In genomic region chr5:141399555-141400258, GRCh38 we compare ENCODE assay signal across 27 cellular contexts. TPM values are rescaled to one million over a fixed set of nuclear protein-coding genes. Genes with fewer than 3 reads are reported as not detected.
A peak's percentile ranks its signal among the peaks of the same experiment; 100 is the strongest.
DNase-seq lines count a peak whose midpoint lies in the region; ATAC-seq lines count a peak whose summit lies in the region.
"Had no signal": no experiment of that assay in that cellular context is flagged by ENCODE, and none has a peak within 500 bp of the region (broad histone marks: within the 10 kb centered on the region; RNA-seq: fewer than 3 reads in every experiment).

No MANE protein-coding gene starts in this region.

- H3K4me3 ChIP-seq in muscle layer of colon (ENCODE audit: low read depth in 1 of 2, low read length in 2 of 2): peak overlapping the region; percentile 11 to 22
- H3K4me3 ChIP-seq: dorsolateral prefrontal cortex, MG63, thyroid gland had no signal

- H3K4me3 Mint-ChIP-seq in activated naive CD4-positive, alpha-beta T cell treated with anti-CD3 and anti-CD28 coated beads, Interleukin-2, amount 50 U/mL, for 24 hours: peak overlapping the region; percentile 57
- H3K4me3 Mint-ChIP-seq in IgD-negative memory B cell: peak overlapping the region in 3 of 4 donors; percentile 2 to 75 (median 38)
- H3K4me3 Mint-ChIP-seq in stimulated activated memory B cell treated with anti-CD40 and anti-IgM and Interleukin-4, amounts not matched to agents 10 μg/mL and 1 μg/mL and 100 μg/mL, for 72 hours: peak overlapping the region; percentile 32
- H3K4me3 Mint-ChIP-seq: activated CD4-positive, alpha-beta memory T cell treated with anti-CD3 and anti-CD28 coated beads, Interleukin-2, amount 10 ng/mL, durations not matched to agents 7 days and 5 days; nephron had no signal

- H3K27me3 ChIP-seq in muscle layer of colon (ENCODE audit: control insufficient read depth in 1 of 2, insufficient read depth in 2 of 2, low read length in 2 of 2): no peaks in the 10 kb centered on the region
- H3K27me3 ChIP-seq: MG63, thyroid gland had no signal

- H3K36me3 ChIP-seq in muscle layer of colon (ENCODE audit: insufficient read depth, low read length): no peaks in the 10 kb centered on the region
- H3K36me3 ChIP-seq: MG63, thyroid gland had no signal

- no peak for DNase-seq in activated naive CD4-positive, alpha-beta T cell treated with anti-CD3 and anti-CD28 coated beads, Interleukin-2, amount 50 U/mL, for 72 hours (ENCODE audit: low spot score in 2 of 2)
- DNase-seq in DMS153 treated with DMSO at 0.1 percent for 48 hours (lab: John Stamatoyannopoulos, UW; ENCODE audit: unreplicated experiment) (no peak), AG20443 (ENCODE audit: low spot score) (no peak), NCI-H510A treated with DMSO at 0.1 percent for 48 hours (lab: John Stamatoyannopoulos, UW) (no peak)
- DNase-seq: activated CD4-positive, alpha-beta memory T cell treated with anti-CD3 and anti-CD28 coated beads, Interleukin-2, amount 10 ng/mL, durations not matched to agents 7 days and 5 days; activated CD4-positive, alpha-beta T cell treated with anti-CD3 and anti-CD28 coated beads for 1 hour; dorsolateral prefrontal cortex; GF-D8; KG1; left ventricle myocardium superior; MG63; midbrain; NCI-H1417; NCI-H2081; NCI-H226; NCI-H774; stimulated activated CD4-positive, alpha-beta T cell treated with anti-CD3 and anti-CD28 coated beads, Interleukin-4, amount 100 ng/mL, for 4 hours; stimulated activated naive CD4-positive, alpha-beta T cell treated with Interleukin-2 at 50 U/mL for 16 hours; T-helper 1 cell; thyroid gland had no signal

- peaks cover 70% of the 10 kb centered on the region for H3K9me3 ChIP-seq in muscle layer of colon (ENCODE audit: low read length)
- H3K9me3 ChIP-seq: thyroid gland had no signal

- H3K27me3 Mint-ChIP-seq in activated naive CD4-positive, alpha-beta T cell treated with anti-CD3 and anti-CD28 coated beads, Interleukin-2, amount 50 U/mL, for 24 hours: peaks cover 52% of the 10 kb centered on the region
- peaks cover 46% of the 10 kb centered on the region for H3K27me3 Mint-ChIP-seq in IgD-negative memory B cell
- peaks cover 80% of the 10 kb centered on the region for H3K27me3 Mint-ChIP-seq in stimulated activated memory B cell treated with anti-CD40 and anti-IgM and Interleukin-4, amounts not matched to agents 10 μg/mL and 1 μg/mL and 100 μg/mL, for 72 hours

- no peaks in the 10 kb centered on the region for H3K4me1 Mint-ChIP-seq in activated naive CD4-positive, alpha-beta T cell treated with anti-CD3 and anti-CD28 coated beads, Interleukin-2, amount 50 U/mL, for 24 hours
- H3K4me1 Mint-ChIP-seq in IgD-negative memory B cell: peaks cover 0 to 3% (median 3%) of the 10 kb centered on the region in 3 donors
- no peaks in the 10 kb centered on the region for H3K4me1 Mint-ChIP-seq in stimulated activated memory B cell treated with anti-CD40 and anti-IgM and Interleukin-4, amounts not matched to agents 10 μg/mL and 1 μg/mL and 100 μg/mL, for 72 hours
- H3K4me1 Mint-ChIP-seq: activated CD4-positive, alpha-beta memory T cell treated with anti-CD3 and anti-CD28 coated beads, Interleukin-2, amount 10 ng/mL, durations not matched to agents 7 days and 5 days; nephron had no signal

- H3K9ac ChIP-seq in muscle layer of colon (ENCODE audit: low read length): no peak overlapping the region

- ATAC-seq in activated naive CD4-positive, alpha-beta T cell treated with anti-CD3 and anti-CD28 coated beads, Interleukin-2, amount 50 U/mL, for 72 hours: no peak
- ATAC-seq in stimulated activated memory B cell treated with anti-CD40 and anti-IgM and Interleukin-4, amounts not matched to agents 10 μg/mL and 1 μg/mL and 100 μg/mL, for 72 hours: no peak
- ATAC-seq: left ventricle myocardium superior, sciatic nerve had no signal

- peaks cover 16% of the 10 kb centered on the region for H3K36me3 Mint-ChIP-seq in activated naive CD4-positive, alpha-beta T cell treated with anti-CD3 and anti-CD28 coated beads, Interleukin-2, amount 50 U/mL, for 24 hours
- peaks cover 38 to 49% of the 10 kb centered on the region in 2 donors for H3K36me3 Mint-ChIP-seq in activated naive CD4-positive, alpha-beta T cell treated with anti-CD3 and anti-CD28 coated beads, Interleukin-2, amount 50 U/mL, for 72 hours
- peaks cover 4% of the 10 kb centered on the region for H3K36me3 Mint-ChIP-seq in IgD-negative memory B cell
- H3K36me3 Mint-ChIP-seq in stimulated activated memory B cell treated with anti-CD40 and anti-IgM and Interleukin-4, amounts not matched to agents 10 μg/mL and 1 μg/mL and 100 μg/mL, for 72 hours: peaks cover 6% of the 10 kb centered on the region

- H3K4me1 ChIP-seq in muscle layer of colon (ENCODE audit: insufficient read depth, low read length): no peaks in the 10 kb centered on the region

- peak overlapping the region; percentile 86 for H3K27ac Mint-ChIP-seq in activated naive CD4-positive, alpha-beta T cell treated with anti-CD3 and anti-CD28 coated beads, Interleukin-2, amount 50 U/mL, for 24 hours
- peak overlapping the region in 1 of 2 donors; percentile 47 for H3K27ac Mint-ChIP-seq in activated naive CD4-positive, alpha-beta T cell treated with anti-CD3 and anti-CD28 coated beads, Interleukin-2, amount 50 U/mL, for 72 hours
- H3K27ac Mint-ChIP-seq in IgD-negative memory B cell: peak overlapping the region in 2 of 3 donors; percentile 51 to 87
- H3K27ac Mint-ChIP-seq in stimulated activated memory B cell treated with anti-CD40 and anti-IgM and Interleukin-4, amounts not matched to agents 10 μg/mL and 1 μg/mL and 100 μg/mL, for 72 hours: no peak overlapping the region
- H3K27ac Mint-ChIP-seq: activated CD4-positive, alpha-beta memory T cell treated with anti-CD3 and anti-CD28 coated beads, Interleukin-2, amount 10 ng/mL, durations not matched to agents 7 days and 5 days; activated T-helper 2 cell treated with anti-CD3 and anti-CD28 coated beads, Interferon-gamma antibody, Interleukin-2, Interleukin-4, amounts not matched to agents 10 μg/mL and 5 μg/mL and 100 μg/mL, durations not matched to agents 14 hours and 24 hours and 36 hours; nephron had no signal

- no peak overlapping the region for H3K27ac ChIP-seq in muscle layer of colon (ENCODE audit: low read depth, low read length)
- H3K27ac ChIP-seq: dorsolateral prefrontal cortex, thyroid gland had no signal

- peaks cover 11% of the 10 kb centered on the region for H3K9me3 Mint-ChIP-seq in activated naive CD4-positive, alpha-beta T cell treated with anti-CD3 and anti-CD28 coated beads, Interleukin-2, amount 50 U/mL, for 24 hours
- H3K9me3 Mint-ChIP-seq in activated naive CD4-positive, alpha-beta T cell treated with anti-CD3 and anti-CD28 coated beads, Interleukin-2, amount 50 U/mL, for 72 hours: peaks cover 8 to 10% of the 10 kb centered on the region in 2 donors
- peaks cover 4 to 40% (median 21%) of the 10 kb centered on the region in 3 donors for H3K9me3 Mint-ChIP-seq in IgD-negative memory B cell
- peaks cover 3% of the 10 kb centered on the region for H3K9me3 Mint-ChIP-seq in stimulated activated memory B cell treated with anti-CD40 and anti-IgM and Interleukin-4, amounts not matched to agents 10 μg/mL and 1 μg/mL and 100 μg/mL, for 72 hours

RNA-seq across cellular contexts. Expression of gene PCDHGB5, which starts 2.0 kb away (rescaled TPM):
- total RNA-seq in activated naive CD4-positive, alpha-beta T cell treated with anti-CD3 and anti-CD28 coated beads, Interleukin-2, amount 50 U/mL, for 72 hours: under 1 TPM in 1 of 2 donors, not detected in 1; 0.12 TPM
- polyA plus RNA-seq in IgD-negative memory B cell: 1.9 TPM
- total RNA-seq: activated CD4-positive, alpha-beta memory T cell treated with anti-CD3 and anti-CD28 coated beads, Interleukin-2, amount 10 ng/mL, durations not matched to agents 7 days and 5 days had no signal

RNA-seq across cellular contexts. Expression of gene PCDHGA9, which starts 2.9 kb away (rescaled TPM):
- under 1 TPM in 1 of 2 donors, not detected in 1; 0.23 TPM for total RNA-seq in activated naive CD4-positive, alpha-beta T cell treated with anti-CD3 and anti-CD28 coated beads, Interleukin-2, amount 50 U/mL, for 72 hours
- polyA plus RNA-seq in IgD-negative memory B cell: 0.29 TPM
- total RNA-seq: activated CD4-positive, alpha-beta memory T cell treated with anti-CD3 and anti-CD28 coated beads, Interleukin-2, amount 10 ng/mL, durations not matched to agents 7 days and 5 days had no signal

RNA-seq across cellular contexts. Expression of gene PCDHGA8, which starts 7.3 kb away (rescaled TPM):
- not detected for total RNA-seq in activated naive CD4-positive, alpha-beta T cell treated with anti-CD3 and anti-CD28 coated beads, Interleukin-2, amount 50 U/mL, for 72 hours
- not detected for polyA plus RNA-seq in IgD-negative memory B cell
- total RNA-seq: activated CD4-positive, alpha-beta memory T cell treated with anti-CD3 and anti-CD28 coated beads, Interleukin-2, amount 10 ng/mL, durations not matched to agents 7 days and 5 days had no signal

RNA-seq across cellular contexts. Expression of gene PCDHGB6, which starts 8.1 kb away (rescaled TPM):
- under 1 TPM in 1 of 2 donors, not detected in 1; 0.08 TPM for total RNA-seq in activated naive CD4-positive, alpha-beta T cell treated with anti-CD3 and anti-CD28 coated beads, Interleukin-2, amount 50 U/mL, for 72 hours
- 0.39 TPM for polyA plus RNA-seq in IgD-negative memory B cell
- total RNA-seq: activated CD4-positive, alpha-beta memory T cell treated with anti-CD3 and anti-CD28 coated beads, Interleukin-2, amount 10 ng/mL, durations not matched to agents 7 days and 5 days had no signal

RNA-seq across cellular contexts. Expression of gene PCDHGB4, which starts 12.2 kb away (rescaled TPM):
- total RNA-seq in activated naive CD4-positive, alpha-beta T cell treated with anti-CD3 and anti-CD28 coated beads, Interleukin-2, amount 50 U/mL, for 72 hours: not detected
- polyA plus RNA-seq in IgD-negative memory B cell: 0.08 TPM
- total RNA-seq: activated CD4-positive, alpha-beta memory T cell treated with anti-CD3 and anti-CD28 coated beads, Interleukin-2, amount 10 ng/mL, durations not matched to agents 7 days and 5 days had no signal
